23 cellular contexts compared by ENCODE assay signal in genomic region chr13:113090806-113091205, GRCh38. TPM values are rescaled to one million over a fixed set of nuclear protein-coding genes. Genes with fewer than 3 reads are reported as not detected.
"Had no signal": no experiment of that assay in that cellular context is flagged by ENCODE, and none has a peak within 500 bp of the region (broad histone marks: within the 10 kb centered on the region; RNA-seq: fewer than 3 reads in every experiment).

No MANE protein-coding gene starts in this region.

- H3K36me3 Mint-ChIP-seq: natural killer cell treated with Interleukin-12 subunit alpha and Interleukin-12 subunit beta and Interleukin-15 and Interleukin-18, amount 100 ng/mL, for 72 hours had no signal

- H3K4me3 ChIP-seq: esophagus squamous epithelium, gastroesophageal sphincter, hepatocyte, lung, psoas muscle, skin epidermis, testis, tibial nerve had no signal

- DNase-seq: central memory CD4-positive, alpha-beta T cell; cortex of kidney; effector memory CD8-positive, alpha-beta T cell; esophagus squamous epithelium; foreskin fibroblast; mesenchymal stem cell; midbrain; retina; stimulated activated CD4-positive, alpha-beta T cell treated with anti-CD3 and anti-CD28 coated beads, Interleukin-2, amount 100 ng/mL, for 24 hours; stimulated activated CD4-positive, alpha-beta T cell treated with anti-CD3 and anti-CD28 coated beads, Interleukin-4, amount 100 ng/mL, for 4 hours; stimulated activated naive B cell treated with anti-CD40 and anti-IgM and Interleukin-4, amounts not matched to agents 10 μg/mL and 1 μg/mL and 100 μg/mL, for 72 hours; stimulated activated naive CD8-positive, alpha-beta T cell treated with anti-CD3 and anti-CD28 coated beads, Interleukin-15, amount 100 ng/mL, for 72 hours; testis had no signal

- H3K27ac Mint-ChIP-seq: effector memory CD8-positive, alpha-beta T cell; natural killer cell treated with Interleukin-12 subunit alpha and Interleukin-12 subunit beta and Interleukin-15 and Interleukin-18, amount 100 ng/mL, for 72 hours; stimulated activated naive B cell treated with anti-CD40 and anti-IgM and Interleukin-4, amounts not matched to agents 10 μg/mL and 1 μg/mL and 100 μg/mL, for 72 hours had no signal

- H3K4me1 ChIP-seq: esophagus squamous epithelium, gastroesophageal sphincter, parathyroid adenoma, psoas muscle, testis, tibial nerve had no signal

- H3K9me3 Mint-ChIP-seq: effector memory CD8-positive, alpha-beta T cell; natural killer cell treated with Interleukin-12 subunit alpha and Interleukin-12 subunit beta and Interleukin-15 and Interleukin-18, amount 100 ng/mL, for 72 hours; stimulated activated naive B cell treated with anti-CD40 and anti-IgM and Interleukin-4, amounts not matched to agents 10 μg/mL and 1 μg/mL and 100 μg/mL, for 72 hours; stimulated activated naive CD8-positive, alpha-beta T cell treated with anti-CD3 and anti-CD28 coated beads, Interleukin-15, amount 100 ng/mL, for 72 hours had no signal

- H3K4me1 Mint-ChIP-seq: stimulated activated naive B cell treated with anti-CD40 and anti-IgM and Interleukin-4, amounts not matched to agents 10 μg/mL and 1 μg/mL and 100 μg/mL, for 72 hours; stimulated activated naive CD8-positive, alpha-beta T cell treated with anti-CD3 and anti-CD28 coated beads, Interleukin-15, amount 100 ng/mL, for 72 hours had no signal

- H3K9me3 ChIP-seq: esophagus squamous epithelium, gastroesophageal sphincter, psoas muscle, testis, tibial nerve had no signal

- ATAC-seq: effector memory CD8-positive, alpha-beta T cell; gastroesophageal sphincter; natural killer cell treated with Interleukin-12 subunit alpha and Interleukin-12 subunit beta and Interleukin-15 and Interleukin-18, amount 100 ng/mL, for 72 hours; psoas muscle; sciatic nerve; stimulated activated naive B cell treated with anti-CD40 and anti-IgM and Interleukin-4, amounts not matched to agents 10 μg/mL and 1 μg/mL and 100 μg/mL, for 72 hours; stimulated activated naive CD8-positive, alpha-beta T cell treated with anti-CD3 and anti-CD28 coated beads, Interleukin-15, amount 100 ng/mL, for 72 hours had no signal

- H3K27me3 ChIP-seq: esophagus squamous epithelium, hepatocyte, testis had no signal

- H3K4me3 Mint-ChIP-seq: effector memory CD8-positive, alpha-beta T cell; natural killer cell treated with Interleukin-12 subunit alpha and Interleukin-12 subunit beta and Interleukin-15 and Interleukin-18, amount 100 ng/mL, for 72 hours; stimulated activated naive B cell treated with anti-CD40 and anti-IgM and Interleukin-4, amounts not matched to agents 10 μg/mL and 1 μg/mL and 100 μg/mL, for 72 hours; stimulated activated naive CD8-positive, alpha-beta T cell treated with anti-CD3 and anti-CD28 coated beads, Interleukin-15, amount 100 ng/mL, for 72 hours had no signal

- H3K27ac ChIP-seq: esophagus squamous epithelium, gastroesophageal sphincter, hepatocyte, parathyroid adenoma, psoas muscle, skin epidermis, testis, tibial nerve had no signal

- H3K27me3 Mint-ChIP-seq: effector memory CD8-positive, alpha-beta T cell; natural killer cell treated with Interleukin-12 subunit alpha and Interleukin-12 subunit beta and Interleukin-15 and Interleukin-18, amount 100 ng/mL, for 72 hours; stimulated activated naive B cell treated with anti-CD40 and anti-IgM and Interleukin-4, amounts not matched to agents 10 μg/mL and 1 μg/mL and 100 μg/mL, for 72 hours; stimulated activated naive CD8-positive, alpha-beta T cell treated with anti-CD3 and anti-CD28 coated beads, Interleukin-15, amount 100 ng/mL, for 72 hours had no signal

RNA-seq across cellular contexts. Expression of gene F7, which starts 14.8 kb away (rescaled TPM):
- total RNA-seq: esophagus squamous epithelium; natural killer cell treated with Interleukin-12 subunit alpha and Interleukin-12 subunit beta and Interleukin-15 and Interleukin-18, amount 100 ng/mL, for 72 hours; tibial nerve; ureter had no signal

RNA-seq across cellular contexts. Expression of gene F10, which starts 31.8 kb away (rescaled TPM):
- total RNA-seq: natural killer cell treated with Interleukin-12 subunit alpha and Interleukin-12 subunit beta and Interleukin-15 and Interleukin-18, amount 100 ng/mL, for 72 hours had no signal
